1 cellular context compared by ENCODE assay signal in genomic region chr15:57554821-57555185, GRCh38.
TF ChIP-seq lines count a peak whose summit lies in the region.

No MANE protein-coding gene starts in this region.

TF ChIP-seq in WTC11, 78 proteins besides CTCF, POLR2A, EP300 and RAD21:
- TF ChIP-seq, protein P1, sequence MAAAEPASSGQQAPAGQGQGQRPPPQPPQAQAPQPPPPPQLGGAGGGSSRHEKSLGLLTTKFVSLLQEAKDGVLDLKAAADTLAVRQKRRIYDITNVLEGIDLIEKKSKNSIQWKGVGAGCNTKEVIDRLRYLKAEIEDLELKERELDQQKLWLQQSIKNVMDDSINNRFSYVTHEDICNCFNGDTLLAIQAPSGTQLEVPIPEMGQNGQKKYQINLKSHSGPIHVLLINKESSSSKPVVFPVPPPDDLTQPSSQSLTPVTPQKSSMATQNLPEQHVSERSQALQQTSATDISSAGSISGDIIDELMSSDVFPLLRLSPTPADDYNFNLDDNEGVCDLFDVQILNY (CRISPR knock-in tag; IDR thresholded peaks at IDR 0.05): no peak
- TF ChIP-seq, protein P2, sequence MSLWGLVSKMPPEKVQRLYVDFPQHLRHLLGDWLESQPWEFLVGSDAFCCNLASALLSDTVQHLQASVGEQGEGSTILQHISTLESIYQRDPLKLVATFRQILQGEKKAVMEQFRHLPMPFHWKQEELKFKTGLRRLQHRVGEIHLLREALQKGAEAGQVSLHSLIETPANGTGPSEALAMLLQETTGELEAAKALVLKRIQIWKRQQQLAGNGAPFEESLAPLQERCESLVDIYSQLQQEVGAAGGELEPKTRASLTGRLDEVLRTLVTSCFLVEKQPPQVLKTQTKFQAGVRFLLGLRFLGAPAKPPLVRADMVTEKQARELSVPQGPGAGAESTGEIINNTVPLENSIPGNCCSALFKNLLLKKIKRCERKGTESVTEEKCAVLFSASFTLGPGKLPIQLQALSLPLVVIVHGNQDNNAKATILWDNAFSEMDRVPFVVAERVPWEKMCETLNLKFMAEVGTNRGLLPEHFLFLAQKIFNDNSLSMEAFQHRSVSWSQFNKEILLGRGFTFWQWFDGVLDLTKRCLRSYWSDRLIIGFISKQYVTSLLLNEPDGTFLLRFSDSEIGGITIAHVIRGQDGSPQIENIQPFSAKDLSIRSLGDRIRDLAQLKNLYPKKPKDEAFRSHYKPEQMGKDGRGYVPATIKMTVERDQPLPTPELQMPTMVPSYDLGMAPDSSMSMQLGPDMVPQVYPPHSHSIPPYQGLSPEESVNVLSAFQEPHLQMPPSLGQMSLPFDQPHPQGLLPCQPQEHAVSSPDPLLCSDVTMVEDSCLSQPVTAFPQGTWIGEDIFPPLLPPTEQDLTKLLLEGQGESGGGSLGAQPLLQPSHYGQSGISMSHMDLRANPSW (CRISPR knock-in tag; conservative IDR thresholded peaks at IDR 0.05; ENCODE audit: low read depth): no peak
- TF ChIP-seq, protein P3, sequence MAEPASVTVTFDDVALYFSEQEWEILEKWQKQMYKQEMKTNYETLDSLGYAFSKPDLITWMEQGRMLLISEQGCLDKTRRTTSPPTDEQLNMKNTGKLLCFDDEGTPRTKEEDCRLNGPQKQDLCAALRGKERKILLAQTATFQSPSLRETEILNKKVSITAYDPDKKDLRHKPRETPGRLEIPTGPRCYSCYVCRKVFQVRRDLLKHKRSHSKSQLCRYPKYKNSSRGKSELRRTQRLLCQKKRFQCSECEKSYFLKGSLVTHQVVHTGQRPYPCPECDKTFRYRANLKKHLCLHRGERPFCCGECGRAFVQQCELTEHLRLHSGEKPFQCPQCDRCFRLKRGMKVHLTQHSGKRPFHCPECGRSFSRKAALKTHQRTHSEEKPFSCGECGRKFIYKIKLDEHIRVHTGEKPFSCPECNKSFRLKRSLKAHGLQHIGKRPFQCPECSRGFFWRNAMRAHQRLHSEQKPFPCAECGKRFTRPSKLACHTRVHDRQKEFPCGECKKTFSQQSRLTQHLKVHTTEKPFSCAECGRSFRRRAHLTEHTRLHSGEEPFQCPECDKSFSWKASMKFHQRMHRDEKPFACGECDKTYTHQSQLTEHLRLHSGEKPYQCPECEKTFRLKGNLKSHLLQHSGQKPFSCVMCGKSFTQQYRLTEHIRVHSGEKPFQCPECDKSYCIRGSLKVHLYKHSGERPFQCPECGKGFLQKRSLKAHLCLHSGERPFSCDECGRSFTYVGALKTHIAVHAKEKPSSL (CRISPR knock-in tag; conservative IDR thresholded peaks at IDR 0.05): no peak
- no peak for TF ChIP-seq IRF1 (CRISPR knock-in tag; IDR thresholded peaks at IDR 0.05)
